23 cellular contexts compared by ENCODE assay signal in the genomic region with DNA sequence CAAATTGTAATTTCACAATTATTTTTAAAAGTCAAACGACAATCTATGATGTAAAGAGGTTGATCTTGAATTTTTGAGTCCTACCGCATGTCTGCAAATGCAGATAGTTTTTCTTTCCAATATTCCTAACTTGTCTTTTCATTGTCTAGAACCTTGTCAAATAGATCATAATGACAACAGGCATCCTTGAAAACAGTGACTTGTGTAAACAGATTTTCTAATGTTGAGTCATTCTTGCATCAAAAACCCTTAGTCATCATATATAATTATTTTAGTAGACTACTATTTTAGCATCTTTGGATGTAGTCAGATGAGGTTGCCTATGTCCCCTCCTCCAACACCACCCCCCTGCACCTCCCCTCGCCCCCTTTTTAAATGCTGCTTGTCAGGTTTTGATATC. TPM values are rescaled to one million over a fixed set of nuclear protein-coding genes. Genes with fewer than 3 reads are reported as not detected.
DNase-seq lines count a peak whose midpoint lies in the region; ATAC-seq and TF ChIP-seq lines count a peak whose summit lies in the region.
"Had no signal": no experiment of that assay in that cellular context is flagged by ENCODE, and none has a peak within 500 bp of the region (broad histone marks: within the 10 kb centered on the region; RNA-seq: fewer than 3 reads in every experiment).

No MANE protein-coding gene starts in this region.

- H3K27ac ChIP-seq in mesenchymal stem cell (ENCODE audit: low read length, poor library complexity, severe bottlenecking), result no peak overlapping the region
- no peak overlapping the region for H3K27ac ChIP-seq in Peyer's patch
- H3K27ac ChIP-seq: esophagus squamous epithelium, psoas muscle, tibial artery had no signal

- H4K8ac ChIP-seq in mesenchymal stem cell (ENCODE audit: low read length), result no peak overlapping the region

- H2BK12ac ChIP-seq in mesenchymal stem cell (ENCODE audit: low read length in 2 of 2), result no peak overlapping the region

- no peak overlapping the region for H4K91ac ChIP-seq in mesenchymal stem cell (ENCODE audit: low read length)

- WGBS in mesenchymal stem cell, result 29% methylated on average over 1 of the region's 3 CpGs

- TF ChIP-seq POLR2A in Peyer's patch (IDR thresholded peaks at IDR 0.05), result no peak

- no peak for TF ChIP-seq CTCF in cardiac fibroblast (IDR thresholded peaks at IDR 0.05; ENCODE audit: low read depth, low read length)
- TF ChIP-seq CTCF in Peyer's patch (IDR thresholded peaks at IDR 0.05), result no peak

- H2BK15ac ChIP-seq in mesenchymal stem cell (ENCODE audit: low read depth, poor library complexity, severe bottlenecking), result no peak overlapping the region

- H2AFZ ChIP-seq in mesenchymal stem cell (ENCODE audit: low read depth, low read length), result no peak overlapping the region

- no peak overlapping the region for H3K4me3 ChIP-seq in cardiac fibroblast (replicated peaks in 1 of 2; ENCODE audit: low read depth in 2 of 2, low read length in 2 of 2)
- H3K4me3 ChIP-seq in mesenchymal stem cell (ENCODE audit: insufficient read depth in 1 of 2, low read depth in 1 of 2, low read length in 2 of 2), result no peak overlapping the region
- no peak overlapping the region for H3K4me3 ChIP-seq in Peyer's patch
- H3K4me3 ChIP-seq: esophagus squamous epithelium, psoas muscle, tibial artery had no signal

- H3K4ac ChIP-seq in mesenchymal stem cell (ENCODE audit: low read depth in 1 of 2, low read length in 2 of 2), result no peak overlapping the region

- H3K4me1 ChIP-seq in mesenchymal stem cell (ENCODE audit: control insufficient read depth, insufficient read depth, low read depth, low read length), result no peaks in the 10 kb centered on the region
- no peaks in the 10 kb centered on the region for H3K4me1 ChIP-seq in Peyer's patch
- H3K4me1 ChIP-seq: esophagus squamous epithelium, psoas muscle, tibial artery had no signal

- no peak overlapping the region for H2BK5ac ChIP-seq in mesenchymal stem cell (ENCODE audit: low read depth, low read length, poor library complexity, severe bottlenecking)

- H3K9me3 ChIP-seq in mesenchymal stem cell (ENCODE audit: control insufficient read depth, low read length) (no peaks in the 10 kb centered on the region), Peyer's patch (no peaks in the 10 kb centered on the region)
- H3K9me3 ChIP-seq: esophagus squamous epithelium, psoas muscle, tibial artery had no signal

- H3K27me3 ChIP-seq in mesenchymal stem cell (ENCODE audit: control insufficient read depth in 1 of 2, insufficient read depth in 1 of 2, low read length in 2 of 2) (peaks cover 0 to 19% of the 10 kb centered on the region in 2 experiments), Peyer's patch (no peaks in the 10 kb centered on the region)
- H3K27me3 ChIP-seq: tibial artery had no signal

- H3K79me1 ChIP-seq in mesenchymal stem cell (replicated peaks; ENCODE audit: low read length, poor library complexity, severe bottlenecking), result no peaks in the 10 kb centered on the region

- DNase-seq in EL (peak; percentile 8), NCI-H460 (ENCODE audit: extremely low read depth, low read depth) (peak; percentile 25), cardiac fibroblast (ENCODE audit: low read depth in 2 of 2) (peak; percentile 15 to 66), mesenchymal stem cell (peak; percentile 41), Peyer's patch (no peak), occipital lobe (lab: John Stamatoyannopoulos, UW) (no peak)
- DNase-seq: activated CD4-positive, alpha-beta memory T cell treated with anti-CD3 and anti-CD28 coated beads, Interleukin-2, amount 10 ng/mL, durations not matched to agents 7 days and 5 days; activated T-cell treated with anti-CD3 and anti-CD28 coated beads, Interleukin-2, amount 50 U/mL, for 24 hours; CD4-positive, alpha-beta T cell; DND-41; esophagus squamous epithelium; hypothalamus; KBM-7; left cardiac atrium; midbrain; NCI-H1092 treated with DMSO at 0.1 percent for 48 hours; NCI-H2171 treated with DMSO at 0.1 percent for 48 hours; NCI-H82; psoas muscle; stimulated activated naive CD4-positive, alpha-beta T cell; T-cell; tibial artery had no signal

- H3K9ac ChIP-seq in mesenchymal stem cell (ENCODE audit: low read length), result no peak overlapping the region

- ATAC-seq in GM21447 (IDR thresholded peaks at IDR 0.05; ENCODE audit: unreplicated experiment), result no peak
- ATAC-seq: left cardiac atrium, psoas muscle, T-cell had no signal

- no peak overlapping the region for H2BK120ac ChIP-seq in mesenchymal stem cell (ENCODE audit: low read depth, low read length)

- H2AK5ac ChIP-seq in mesenchymal stem cell (ENCODE audit: low read length, severe bottlenecking), result no peak overlapping the region

- no peak overlapping the region for H3K18ac ChIP-seq in mesenchymal stem cell (ENCODE audit: low read depth in 1 of 2, low read length in 2 of 2)

- no peak overlapping the region for H3K23ac ChIP-seq in mesenchymal stem cell (ENCODE audit: low read length in 2 of 2)

- no peaks in the 10 kb centered on the region for H3K36me3 ChIP-seq in mesenchymal stem cell (ENCODE audit: control insufficient read depth in 1 of 2, insufficient read depth in 2 of 2, low read depth in 1 of 2, low read length in 2 of 2)
- no peaks in the 10 kb centered on the region for H3K36me3 ChIP-seq in Peyer's patch
- H3K36me3 ChIP-seq: esophagus squamous epithelium, tibial artery had no signal

- no peak overlapping the region for H3K14ac ChIP-seq in mesenchymal stem cell (ENCODE audit: low read length in 2 of 2)

- H3K4me2 ChIP-seq in mesenchymal stem cell (ENCODE audit: low read length, poor library complexity, severe bottlenecking), result no peak overlapping the region

RNA-seq across cellular contexts. Expression of a gene that starts 43.8 kb away (rescaled TPM):
- 30.8 and 33.2 TPM in 2 replicates for total RNA-seq in NCI-H460 (2014; rRNA removed; shearing (Covaris generic))
- polyA plus RNA-seq in NCI-H460 (2014; cell fraction: nucleus; rRNA removed), result 12.2 and 16.9 TPM in 2 replicates
- 0.46 TPM for polyA plus RNA-seq in mesenchymal stem cell (2013, experiment 1 of 2)
- 0.42 TPM for polyA plus RNA-seq in mesenchymal stem cell (2013, experiment 2 of 2)
- total RNA-seq in Peyer's patch, result 1 to 10 TPM in 3 of 4 donors, under 1 TPM in 1; 0.88 to 3.6 (median 2.2) TPM
- 6.9 TPM for total RNA-seq in occipital lobe
- total RNA-seq: activated CD4-positive, alpha-beta memory T cell treated with anti-CD3 and anti-CD28 coated beads, Interleukin-2, amount 10 ng/mL, durations not matched to agents 7 days and 5 days; CD4-positive, alpha-beta T cell had no signal

Comparison
In these comparisons a context has a peak if more than half of its experiments do, and no peak if none do; other contexts are left out.
1. DNase-seq: peak in EL (single experiment), NCI-H460 (single experiment), cardiac fibroblast (2 of 2) and mesenchymal stem cell (single experiment); none in Peyer's patch (0 of 3) and occipital lobe (single experiment).